Comparison of ENCODE assay signal across 8 cellular contexts in the genomic region with DNA sequence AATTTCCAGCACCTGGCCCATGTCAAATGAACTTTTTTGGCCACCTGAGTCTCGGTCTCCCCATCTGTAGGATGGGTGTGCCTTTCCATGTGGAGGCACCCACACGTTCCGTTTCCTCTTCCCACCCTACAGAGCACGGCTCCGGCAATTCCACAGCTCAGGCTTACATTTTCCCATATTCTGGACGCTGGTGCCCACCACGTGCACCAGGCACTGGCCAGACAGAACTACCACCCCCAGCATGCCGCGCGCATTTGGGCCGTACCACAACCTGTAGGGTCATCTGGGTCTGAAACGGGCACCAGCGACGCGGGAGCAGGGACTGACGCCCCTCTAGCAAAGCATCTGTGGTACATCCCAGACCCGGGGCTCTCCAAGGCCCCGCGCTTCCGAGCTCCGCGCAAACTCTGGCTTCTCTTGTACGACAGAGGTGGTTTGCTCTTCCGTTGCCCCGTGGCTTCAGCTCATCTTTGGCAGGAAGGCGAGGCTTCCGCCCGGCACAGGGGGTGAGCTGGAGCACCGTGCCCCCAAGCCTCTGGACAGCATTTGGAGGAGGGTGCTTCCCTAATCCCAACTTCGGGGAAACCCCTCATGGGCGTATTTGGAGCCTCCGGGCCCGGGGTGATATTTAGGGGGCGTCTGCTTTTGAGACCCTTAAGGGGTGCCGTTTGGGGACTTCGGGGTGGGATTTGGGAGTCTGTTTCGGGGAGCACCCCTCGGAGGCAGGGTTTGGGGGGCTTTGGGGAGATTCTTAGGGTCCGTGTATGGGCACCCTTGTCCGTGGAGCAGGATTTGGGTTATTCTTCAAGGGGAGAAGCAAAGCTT. TPM values are rescaled to one million over a fixed set of nuclear protein-coding genes. Genes with fewer than 3 reads are reported as not detected.
DNase-seq lines count a peak whose midpoint lies in the region; ATAC-seq and TF ChIP-seq lines count a peak whose summit lies in the region.

No MANE protein-coding gene starts in this region.

- intact Hi-C loops in right cardiac atrium (cut with DNase I): loop anchor here in 3 of 4 donors (5.0 kb wide), 2 partner anchors 192 to 332 kb away; no protein-coding TSS in a partner anchor
- intact Hi-C loops in vagina (cut with DNase I): loop anchor here (10.0 kb wide), 1 partner anchor 334 kb away; no protein-coding TSS in a partner anchor

- in situ Hi-C loops in GM13976 (cut with MboI; ENCODE audit: low sequenced_read_pairs, unreplicated experiment): loop anchor here (10.0 kb wide), 2 partner anchors 194 to 334 kb away; no protein-coding TSS in a partner anchor

- peak; percentile 43 for ATAC-seq in HG02870 (IDR thresholded peaks at IDR 0.05; ENCODE audit: unreplicated experiment)
- ATAC-seq in right cardiac atrium: peak; percentile 84 to 92

- H3K36me3 Mint-ChIP-seq in T-helper 1 cell treated with Interleukin-12 subunit alpha and Interleukin-12 subunit beta and Interleukin-4 antibody, amounts not matched to agents 30 μg/mL and 1 μg/mL, for 36 hours (ENCODE audit: low read depth): peaks cover 7% of the 10 kb centered on the region

- H3K4me1 Mint-ChIP-seq in T-helper 1 cell treated with Interleukin-12 subunit alpha and Interleukin-12 subunit beta and Interleukin-4 antibody, amounts not matched to agents 30 μg/mL and 1 μg/mL, for 36 hours (ENCODE audit: low read depth): peaks cover 30% of the 10 kb centered on the region

- H3K27me3 ChIP-seq in right cardiac atrium (ENCODE audit: control insufficient read depth, insufficient read depth) (no peaks in the 10 kb centered on the region), vagina (no peaks in the 10 kb centered on the region)

- TF ChIP-seq POLR2A in vagina (IDR thresholded peaks at IDR 0.05): no peak

- H3K4me3 ChIP-seq in right cardiac atrium (ENCODE audit: low read length) (peak overlapping the region; percentile 93), vagina (peak overlapping the region; percentile 38 to 51)

- H3K9me3 Mint-ChIP-seq in T-helper 1 cell treated with Interleukin-12 subunit alpha and Interleukin-12 subunit beta and Interleukin-4 antibody, amounts not matched to agents 30 μg/mL and 1 μg/mL, for 36 hours: no peaks in the 10 kb centered on the region

- H3K36me3 ChIP-seq in vagina: peaks cover 0 to 6% of the 10 kb centered on the region in 2 donors

- peak overlapping the region; percentile 94 for H3K4me3 Mint-ChIP-seq in T-helper 1 cell treated with Interleukin-12 subunit alpha and Interleukin-12 subunit beta and Interleukin-4 antibody, amounts not matched to agents 30 μg/mL and 1 μg/mL, for 36 hours

- TF ChIP-seq CTCF in GM13976 (IDR thresholded peaks at IDR 0.05; ENCODE audit: borderline replicate concordance, control extremely low read depth, extremely low read depth, insufficient read depth, missing control alignments) (no peak), vagina (IDR thresholded peaks at IDR 0.05) (no peak)

- DNase-seq in GM13976 (ENCODE audit: low spot score) (peak; percentile 90), NCI-H1694 treated with DMSO at 0.1 percent for 48 hours (lab: John Stamatoyannopoulos, UW) (peak; percentile 65), amygdala (lab: John Stamatoyannopoulos, UW) (peak; percentile 1 to 89 (median 73)), right cardiac atrium (peak; percentile 88 to 94 (median 93)), putamen (ENCODE audit: low spot score) (peak; percentile 82), vagina (ENCODE audit: extremely low spot score in 2 of 2) (no peak)

- peak overlapping the region; percentile 48 for H3K27ac ChIP-seq in right cardiac atrium (ENCODE audit: low read length)
- H3K27ac ChIP-seq in vagina: peak overlapping the region; percentile 46

- H3K9me3 ChIP-seq in right cardiac atrium (ENCODE audit: control insufficient read depth, low read length) (no peaks in the 10 kb centered on the region), vagina (no peaks in the 10 kb centered on the region)

- peak overlapping the region; percentile 95 for H3K27ac Mint-ChIP-seq in T-helper 1 cell treated with Interleukin-12 subunit alpha and Interleukin-12 subunit beta and Interleukin-4 antibody, amounts not matched to agents 30 μg/mL and 1 μg/mL, for 36 hours

- H3K27me3 Mint-ChIP-seq in T-helper 1 cell treated with Interleukin-12 subunit alpha and Interleukin-12 subunit beta and Interleukin-4 antibody, amounts not matched to agents 30 μg/mL and 1 μg/mL, for 36 hours (ENCODE audit: low read depth): no peaks in the 10 kb centered on the region

- 2% methylated on average over 40 of the region's 40 CpGs for WGBS in right cardiac atrium

- H3K4me1 ChIP-seq in right cardiac atrium (ENCODE audit: control insufficient read depth, insufficient read depth, low read length) (peaks cover 6% of the 10 kb centered on the region), vagina (peaks cover 15% of the 10 kb centered on the region)

RNA-seq across cellular contexts. Expression of a gene that starts 3.0 kb away (rescaled TPM):
- total RNA-seq in right cardiac atrium (100 to 1,000 TPM; 109 to 130 (median 114) TPM), vagina (168 TPM)
- polyA plus RNA-seq in right cardiac atrium: 79.5 TPM

RNA-seq across cellular contexts. Expression of a gene that starts 27.8 kb away (rescaled TPM):
- total RNA-seq in right cardiac atrium (100 to 1,000 TPM; 108 to 164 (median 120) TPM), vagina (73.9 TPM)
- 104 TPM for polyA plus RNA-seq in right cardiac atrium

RNA-seq across cellular contexts. Expression of a gene that starts 42.2 kb away (rescaled TPM):
- total RNA-seq in right cardiac atrium (10 to 100 TPM; 59.6 to 70.4 (median 60.9) TPM), vagina (72.4 TPM)
- polyA plus RNA-seq in right cardiac atrium: 28.3 TPM

RNA-seq across cellular contexts. Expression of a gene that starts 45.6 kb away (rescaled TPM):
- 10 to 100 TPM; 25.5 to 33.8 (median 28.2) TPM for total RNA-seq in right cardiac atrium
- 22.6 TPM for polyA plus RNA-seq in right cardiac atrium
- 32.4 TPM for total RNA-seq in vagina

RNA-seq across cellular contexts. Expression of a gene that starts 46.2 kb away (rescaled TPM):
- total RNA-seq in right cardiac atrium: 100 to 1,000 TPM; 127 to 152 (median 139) TPM
- polyA plus RNA-seq in right cardiac atrium: 235 TPM
- total RNA-seq in vagina: 63.8 TPM

Comparison
In these comparisons a context has a peak if more than half of its experiments do, and no peak if none do; other contexts are left out.
1. DNase-seq: peak in GM13976 (single experiment), NCI-H1694 treated with DMSO at 0.1 percent for 48 hours (single experiment), amygdala (56 of 56), right cardiac atrium (3 of 3) and putamen (single experiment); none in vagina (0 of 2).